Comparison of ENCODE assay signal across 9 cellular contexts in genomic region chr10:24701447-24701846, GRCh38. TPM values are rescaled to one million over a fixed set of nuclear protein-coding genes. Genes with fewer than 3 reads are reported as not detected.
DNase-seq lines count a peak whose midpoint lies in the region; ATAC-seq and TF ChIP-seq lines count a peak whose summit lies in the region.
"Had no signal": no experiment of that assay in that cellular context is flagged by ENCODE, and none has a peak within 500 bp of the region (broad histone marks: within the 10 kb centered on the region; RNA-seq: fewer than 3 reads in every experiment).

No MANE protein-coding gene starts in this region.

- DNase-seq in brain microvascular endothelial cell = peak; percentile 28
- no peak for DNase-seq in mesenteric fat pad (ENCODE audit: low spot score)
- DNase-seq in KG1 (lab: John Stamatoyannopoulos, UW) = no peak
- no peak for DNase-seq in left lung
- no peak for DNase-seq in activated CD4-positive, CD25-positive, alpha-beta regulatory T cell treated with anti-CD3 and anti-CD28 coated beads, Interleukin-2, amount 50 U/mL, for 72 hours

- H3K27me3 ChIP-seq in brain microvascular endothelial cell (replicated peaks) = no peaks in the 10 kb centered on the region
- H3K27me3 ChIP-seq in left lung = no peaks in the 10 kb centered on the region

- H3K36me3 ChIP-seq in brain microvascular endothelial cell (replicated peaks) = no peaks in the 10 kb centered on the region
- no peaks in the 10 kb centered on the region for H3K36me3 ChIP-seq in left lung

- intact Hi-C loops in left lung (cut with DNase I) = no loop called here

- no peak for TF ChIP-seq CTCF in brain microvascular endothelial cell (IDR thresholded peaks at IDR 0.05; ENCODE audit: low read depth, low read length, missing control alignments)
- no peak for TF ChIP-seq CTCF in left lung (IDR thresholded peaks at IDR 0.05)

- no peaks in the 10 kb centered on the region for H3K9me3 ChIP-seq in left lung

- no peak overlapping the region for H3K4me3 ChIP-seq in brain microvascular endothelial cell (ENCODE audit: low read depth, low read length)
- H3K4me3 ChIP-seq in left lung = no peak overlapping the region
- H3K4me3 ChIP-seq: smooth muscle cell had no signal

- in situ Hi-C loops in brain microvascular endothelial cell (cut with HindIII; ENCODE audit: low pct_ligation_motif_present, low sequenced_read_pairs) = no loop called here

- H3K27ac ChIP-seq in brain microvascular endothelial cell (no peak overlapping the region), left lung (no peak overlapping the region)

- H3K4me1 ChIP-seq in left lung = peaks cover 0 to 17% of the 10 kb centered on the region in 2 donors

- ATAC-seq in GM18508 (IDR thresholded peaks at IDR 0.05; ENCODE audit: insufficient read depth, unreplicated experiment) (peak; percentile 97), GM21515 (IDR thresholded peaks at IDR 0.05; ENCODE audit: unreplicated experiment) (peak; percentile 90), HG03457 (IDR thresholded peaks at IDR 0.05; ENCODE audit: unreplicated experiment) (peak; percentile 94), left lung (no peak)

RNA-seq across cellular contexts. Expression of gene ARHGAP21, which starts 22.2 kb away (rescaled TPM):
- total RNA-seq in mesenteric fat pad (131 TPM), left lung (10 to 100 TPM; 74.3 to 79.3 TPM)
